Comparison of ENCODE assay signal across 1 cellular context in the genomic region with DNA sequence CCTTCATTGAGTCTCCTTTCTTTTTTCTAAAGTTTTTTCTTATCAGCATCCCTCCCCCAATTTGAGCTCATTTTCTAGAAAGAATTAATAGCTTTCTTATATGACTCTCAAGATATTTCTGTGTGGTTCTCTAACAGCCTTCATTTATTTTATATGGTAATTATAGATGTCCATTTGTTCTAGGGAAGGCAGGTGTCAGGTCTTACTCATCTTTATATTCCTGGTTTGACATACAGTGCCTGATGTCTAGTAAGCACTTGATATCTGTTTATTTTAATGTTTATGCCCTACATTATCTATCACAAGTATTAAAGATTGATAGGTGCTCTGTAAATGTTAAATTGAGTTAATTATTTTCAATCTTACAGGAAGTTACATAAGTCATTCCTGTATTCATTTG.
TF ChIP-seq lines count a peak whose summit lies in the region.

No MANE protein-coding gene starts in this region.

TF ChIP-seq in HepG2, 621 proteins besides CTCF, POLR2A, EP300 and RAD21:
- no peak for TF ChIP-seq PRDM4 (CRISPR knock-in tag; IDR thresholded peaks at IDR 0.05; ENCODE audit: borderline replicate concordance)
- TF ChIP-seq THRA (CRISPR knock-in tag; IDR thresholded peaks at IDR 0.05; ENCODE audit: borderline replicate concordance) = no peak
- no peak for TF ChIP-seq ZNF383 (CRISPR knock-in tag; IDR thresholded peaks at IDR 0.05; ENCODE audit: borderline replicate concordance)
- TF ChIP-seq HNF4A (CRISPR knock-in tag; IDR thresholded peaks at IDR 0.05) = no peak
- TF ChIP-seq, protein P1, sequence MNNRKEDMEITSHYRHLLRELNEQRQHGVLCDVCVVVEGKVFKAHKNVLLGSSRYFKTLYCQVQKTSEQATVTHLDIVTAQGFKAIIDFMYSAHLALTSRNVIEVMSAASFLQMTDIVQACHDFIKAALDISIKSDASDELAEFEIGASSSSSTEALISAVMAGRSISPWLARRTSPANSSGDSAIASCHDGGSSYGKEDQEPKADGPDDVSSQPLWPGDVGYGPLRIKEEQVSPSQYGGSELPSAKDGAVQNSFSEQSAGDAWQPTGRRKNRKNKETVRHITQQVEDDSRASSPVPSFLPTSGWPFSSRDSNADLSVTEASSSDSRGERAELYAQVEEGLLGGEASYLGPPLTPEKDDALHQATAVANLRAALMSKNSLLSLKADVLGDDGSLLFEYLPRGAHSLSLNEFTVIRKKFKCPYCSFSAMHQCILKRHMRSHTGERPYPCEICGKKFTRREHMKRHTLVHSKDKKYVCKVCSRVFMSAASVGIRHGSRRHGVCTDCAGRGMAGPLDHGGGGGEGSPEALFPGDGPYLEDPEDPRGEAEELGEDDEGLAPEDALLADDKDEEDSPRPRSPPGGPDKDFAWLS (CRISPR knock-in tag; IDR thresholded peaks at IDR 0.05; ENCODE audit: borderline replicate concordance) = no peak
- no peak for TF ChIP-seq ZFP37 (CRISPR knock-in tag; IDR thresholded peaks at IDR 0.05; ENCODE audit: borderline replicate concordance)
- TF ChIP-seq ZNF850 (CRISPR knock-in tag; conservative IDR thresholded peaks at IDR 0.05) = no peak
- no peak for TF ChIP-seq DNMT1 (CRISPR knock-in tag; IDR thresholded peaks at IDR 0.05)
- no peak for TF ChIP-seq SMAD1 (CRISPR knock-in tag; IDR thresholded peaks at IDR 0.05; ENCODE audit: borderline replicate concordance, low read depth)
- TF ChIP-seq SP5 (CRISPR knock-in tag; IDR thresholded peaks at IDR 0.05; ENCODE audit: borderline replicate concordance, low read depth) = no peak
- no peak for TF ChIP-seq ZBTB1 (CRISPR knock-in tag; IDR thresholded peaks at IDR 0.05; ENCODE audit: borderline replicate concordance)
- TF ChIP-seq ZNF550 (CRISPR knock-in tag; IDR thresholded peaks at IDR 0.05; ENCODE audit: borderline replicate concordance) = no peak
- TF ChIP-seq STAG1 (CRISPR knock-in tag; IDR thresholded peaks at IDR 0.05) = no peak
- no peak for TF ChIP-seq ZNF343 (CRISPR knock-in tag; IDR thresholded peaks at IDR 0.05)
- TF ChIP-seq HMG20A (CRISPR knock-in tag; IDR thresholded peaks at IDR 0.05; ENCODE audit: borderline replicate concordance) = no peak
